In genomic region chr12:52387859-52388258, GRCh38 we compare ENCODE assay signal across 25 cellular contexts. TPM values are rescaled to one million over a fixed set of nuclear protein-coding genes. Genes with fewer than 3 reads are reported as not detected.
"Had no signal": no experiment of that assay in that cellular context is flagged by ENCODE, and none has a peak within 500 bp of the region (broad histone marks: within the 10 kb centered on the region; RNA-seq: fewer than 3 reads in every experiment).

No MANE protein-coding gene starts in this region.

- H3K36me3 ChIP-seq: brain microvascular endothelial cell had no signal

- H3K4me3 Mint-ChIP-seq: activated B cell treated with CpG ODN at 0.5 μM for 24 hours; activated CD4-positive, alpha-beta memory T cell treated with anti-CD3 and anti-CD28 coated beads, Interleukin-2, amount 10 ng/mL, durations not matched to agents 7 days and 5 days; activated CD4-positive, alpha-beta T cell treated with anti-CD3 and anti-CD28 coated beads, Interleukin-2, amount 10 ng/mL, durations not matched to agents 7 days and 5 days; activated naive CD4-positive, alpha-beta T cell treated with anti-CD3 and anti-CD28 coated beads for 36 hours; activated naive CD8-positive, alpha-beta T cell; activated T-helper 17 cell treated with anti-CD3 and anti-CD28 coated beads, Interleukin-2, amount 50 U/mL, for 72 hours; T-helper 1 cell treated with Interleukin-12 subunit alpha and Interleukin-12 subunit beta and Interleukin-4 antibody, amounts not matched to agents 30 μg/mL and 1 μg/mL, for 36 hours had no signal

- H3K27ac Mint-ChIP-seq: activated B cell treated with CpG ODN at 0.5 μM for 24 hours; activated CD4-positive, alpha-beta memory T cell treated with anti-CD3 and anti-CD28 coated beads, Interleukin-2, amount 10 ng/mL, durations not matched to agents 7 days and 5 days; activated CD4-positive, alpha-beta T cell treated with anti-CD3 and anti-CD28 coated beads, Interleukin-2, amount 10 ng/mL, durations not matched to agents 7 days and 5 days; activated naive CD4-positive, alpha-beta T cell treated with anti-CD3 and anti-CD28 coated beads for 36 hours; activated naive CD8-positive, alpha-beta T cell; activated T-helper 17 cell treated with anti-CD3 and anti-CD28 coated beads, Interleukin-2, amount 50 U/mL, for 72 hours; T-helper 1 cell treated with Interleukin-12 subunit alpha and Interleukin-12 subunit beta and Interleukin-4 antibody, amounts not matched to agents 30 μg/mL and 1 μg/mL, for 36 hours had no signal

- H3K9me3 Mint-ChIP-seq: activated B cell treated with CpG ODN at 0.5 μM for 24 hours; activated CD4-positive, alpha-beta memory T cell treated with anti-CD3 and anti-CD28 coated beads, Interleukin-2, amount 10 ng/mL, durations not matched to agents 7 days and 5 days; activated CD4-positive, alpha-beta T cell treated with anti-CD3 and anti-CD28 coated beads, Interleukin-2, amount 10 ng/mL, durations not matched to agents 7 days and 5 days; activated naive CD4-positive, alpha-beta T cell treated with anti-CD3 and anti-CD28 coated beads for 36 hours; activated T-helper 17 cell treated with anti-CD3 and anti-CD28 coated beads, Interleukin-2, amount 50 U/mL, for 72 hours; T-helper 1 cell treated with Interleukin-12 subunit alpha and Interleukin-12 subunit beta and Interleukin-4 antibody, amounts not matched to agents 30 μg/mL and 1 μg/mL, for 36 hours had no signal

- H3K27me3 Mint-ChIP-seq: activated CD4-positive, alpha-beta T cell treated with anti-CD3 and anti-CD28 coated beads, Interleukin-2, amount 10 ng/mL, durations not matched to agents 7 days and 5 days; activated naive CD8-positive, alpha-beta T cell; activated T-helper 17 cell treated with anti-CD3 and anti-CD28 coated beads, Interleukin-2, amount 50 U/mL, for 72 hours had no signal

- DNase-seq: activated B cell treated with CpG ODN at 0.5 μM for 24 hours; activated CD4-positive, alpha-beta memory T cell treated with anti-CD3 and anti-CD28 coated beads, Interleukin-2, amount 10 ng/mL, durations not matched to agents 7 days and 5 days; activated CD4-positive, alpha-beta T cell treated with anti-CD3 and anti-CD28 coated beads, Interleukin-2, amount 10 ng/mL, durations not matched to agents 7 days and 5 days; activated gamma-delta T cell; activated naive CD4-positive, alpha-beta T cell treated with anti-CD3 and anti-CD28 coated beads for 36 hours; activated T-cell treated with anti-CD3 and anti-CD28 coated beads for 4 hours; activated T-cell treated with anti-CD3 and anti-CD28 coated beads, Interleukin-2, amount 50 U/mL, for 48 hours; brain microvascular endothelial cell; Kasumi-1; KBM-7; NCI-H1048; NCI-H146; NCI-H187 treated with DMSO at 0.1 percent for 48 hours; NCI-H2081 treated with DMSO at 0.1 percent for 48 hours; NCI-H524; PC-3; SHP77 treated with DMSO at 0.1 percent for 48 hours; T-helper 9 cell had no signal

- FAIRE-seq: RCC 7860 had no signal

- H3K36me3 Mint-ChIP-seq: activated naive CD8-positive, alpha-beta T cell had no signal

- H3K27ac ChIP-seq: brain microvascular endothelial cell had no signal

- ATAC-seq: activated T-helper 17 cell treated with anti-CD3 and anti-CD28 coated beads, Interleukin-2, amount 50 U/mL, for 72 hours; PC-3 had no signal

RNA-seq across cellular contexts. Expression of gene KRT84, which starts 2.4 kb away (rescaled TPM):
- total RNA-seq: activated B cell treated with CpG ODN at 0.5 μM for 24 hours; activated CD4-positive, alpha-beta memory T cell treated with anti-CD3 and anti-CD28 coated beads, Interleukin-2, amount 10 ng/mL, durations not matched to agents 7 days and 5 days; activated CD4-positive, alpha-beta T cell treated with anti-CD3 and anti-CD28 coated beads, Interleukin-2, amount 10 ng/mL, durations not matched to agents 7 days and 5 days; activated CD8-positive, alpha-beta memory T cell treated with anti-CD3 and anti-CD28 coated beads for 36 hours; activated naive CD4-positive, alpha-beta T cell treated with anti-CD3 and anti-CD28 coated beads for 36 hours; activated T-helper 17 cell treated with anti-CD3 and anti-CD28 coated beads, Interleukin-2, amount 50 U/mL, for 72 hours; cardiac septum; SK-MEL-5 had no signal

RNA-seq across cellular contexts. Expression of gene KRT82, which starts 18.3 kb away (rescaled TPM):
- total RNA-seq: activated B cell treated with CpG ODN at 0.5 μM for 24 hours; activated CD4-positive, alpha-beta memory T cell treated with anti-CD3 and anti-CD28 coated beads, Interleukin-2, amount 10 ng/mL, durations not matched to agents 7 days and 5 days; activated CD4-positive, alpha-beta T cell treated with anti-CD3 and anti-CD28 coated beads, Interleukin-2, amount 10 ng/mL, durations not matched to agents 7 days and 5 days; activated CD8-positive, alpha-beta memory T cell treated with anti-CD3 and anti-CD28 coated beads for 36 hours; activated naive CD4-positive, alpha-beta T cell treated with anti-CD3 and anti-CD28 coated beads for 36 hours; activated T-helper 17 cell treated with anti-CD3 and anti-CD28 coated beads, Interleukin-2, amount 50 U/mL, for 72 hours; cardiac septum; SK-MEL-5 had no signal

RNA-seq across cellular contexts. Expression of gene KRT85, which starts 20.6 kb away (rescaled TPM):
- total RNA-seq: activated B cell treated with CpG ODN at 0.5 μM for 24 hours; activated CD4-positive, alpha-beta memory T cell treated with anti-CD3 and anti-CD28 coated beads, Interleukin-2, amount 10 ng/mL, durations not matched to agents 7 days and 5 days; activated CD4-positive, alpha-beta T cell treated with anti-CD3 and anti-CD28 coated beads, Interleukin-2, amount 10 ng/mL, durations not matched to agents 7 days and 5 days; activated CD8-positive, alpha-beta memory T cell treated with anti-CD3 and anti-CD28 coated beads for 36 hours; activated naive CD4-positive, alpha-beta T cell treated with anti-CD3 and anti-CD28 coated beads for 36 hours; activated T-helper 17 cell treated with anti-CD3 and anti-CD28 coated beads, Interleukin-2, amount 50 U/mL, for 72 hours; cardiac septum; PC-3; SK-MEL-5 had no signal

RNA-seq across cellular contexts. Expression of gene KRT75, which starts 46.3 kb away (rescaled TPM):
- total RNA-seq: activated B cell treated with CpG ODN at 0.5 μM for 24 hours; activated CD4-positive, alpha-beta memory T cell treated with anti-CD3 and anti-CD28 coated beads, Interleukin-2, amount 10 ng/mL, durations not matched to agents 7 days and 5 days; activated CD4-positive, alpha-beta T cell treated with anti-CD3 and anti-CD28 coated beads, Interleukin-2, amount 10 ng/mL, durations not matched to agents 7 days and 5 days; activated CD8-positive, alpha-beta memory T cell treated with anti-CD3 and anti-CD28 coated beads for 36 hours; activated naive CD4-positive, alpha-beta T cell treated with anti-CD3 and anti-CD28 coated beads for 36 hours; activated T-helper 17 cell treated with anti-CD3 and anti-CD28 coated beads, Interleukin-2, amount 50 U/mL, for 72 hours; cardiac septum; SK-MEL-5 had no signal
